1 cellular context compared by ENCODE assay signal in the genomic region with DNA sequence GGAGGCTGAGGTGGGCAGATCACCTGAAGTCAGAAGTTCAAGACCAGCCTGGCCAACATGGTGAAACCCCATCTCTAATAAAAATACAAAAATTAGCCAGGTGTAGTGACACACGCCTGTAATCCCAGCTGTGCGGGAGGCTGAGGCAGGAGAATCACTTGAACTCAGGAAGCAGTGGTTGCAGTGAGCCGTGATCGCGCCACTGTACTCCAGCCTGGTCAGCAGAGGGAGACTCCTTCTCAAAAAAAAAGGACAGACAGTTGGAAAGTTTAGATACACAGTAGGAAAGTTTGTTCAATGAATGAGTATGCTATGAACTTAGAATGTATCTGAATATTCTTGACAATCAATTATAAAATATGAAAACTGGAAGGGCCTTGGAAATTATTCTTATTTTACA.
TF ChIP-seq lines count a peak whose summit lies in the region.

No MANE protein-coding gene starts in this region.

TF ChIP-seq in HepG2, 621 proteins besides CTCF, POLR2A, EP300 and RAD21:
- TF ChIP-seq, protein P1, sequence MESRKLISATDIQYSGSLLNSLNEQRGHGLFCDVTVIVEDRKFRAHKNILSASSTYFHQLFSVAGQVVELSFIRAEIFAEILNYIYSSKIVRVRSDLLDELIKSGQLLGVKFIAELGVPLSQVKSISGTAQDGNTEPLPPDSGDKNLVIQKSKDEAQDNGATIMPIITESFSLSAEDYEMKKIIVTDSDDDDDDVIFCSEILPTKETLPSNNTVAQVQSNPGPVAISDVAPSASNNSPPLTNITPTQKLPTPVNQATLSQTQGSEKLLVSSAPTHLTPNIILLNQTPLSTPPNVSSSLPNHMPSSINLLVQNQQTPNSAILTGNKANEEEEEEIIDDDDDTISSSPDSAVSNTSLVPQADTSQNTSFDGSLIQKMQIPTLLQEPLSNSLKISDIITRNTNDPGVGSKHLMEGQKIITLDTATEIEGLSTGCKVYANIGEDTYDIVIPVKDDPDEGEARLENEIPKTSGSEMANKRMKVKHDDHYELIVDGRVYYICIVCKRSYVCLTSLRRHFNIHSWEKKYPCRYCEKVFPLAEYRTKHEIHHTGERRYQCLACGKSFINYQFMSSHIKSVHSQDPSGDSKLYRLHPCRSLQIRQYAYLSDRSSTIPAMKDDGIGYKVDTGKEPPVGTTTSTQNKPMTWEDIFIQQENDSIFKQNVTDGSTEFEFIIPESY (CRISPR knock-in tag; IDR thresholded peaks at IDR 0.05): peak; percentile 92
- peak; percentile 75 for TF ChIP-seq ZBTB38 (CRISPR knock-in tag; IDR thresholded peaks at IDR 0.05)
- TF ChIP-seq STAG1 (CRISPR knock-in tag; IDR thresholded peaks at IDR 0.05): peak; percentile 43
TF ChIP-seq in HepG2: peak in this region for 3; not testable (repeated sequence) for 618.
